Comparison of ENCODE assay signal across 22 cellular contexts in the genomic region with DNA sequence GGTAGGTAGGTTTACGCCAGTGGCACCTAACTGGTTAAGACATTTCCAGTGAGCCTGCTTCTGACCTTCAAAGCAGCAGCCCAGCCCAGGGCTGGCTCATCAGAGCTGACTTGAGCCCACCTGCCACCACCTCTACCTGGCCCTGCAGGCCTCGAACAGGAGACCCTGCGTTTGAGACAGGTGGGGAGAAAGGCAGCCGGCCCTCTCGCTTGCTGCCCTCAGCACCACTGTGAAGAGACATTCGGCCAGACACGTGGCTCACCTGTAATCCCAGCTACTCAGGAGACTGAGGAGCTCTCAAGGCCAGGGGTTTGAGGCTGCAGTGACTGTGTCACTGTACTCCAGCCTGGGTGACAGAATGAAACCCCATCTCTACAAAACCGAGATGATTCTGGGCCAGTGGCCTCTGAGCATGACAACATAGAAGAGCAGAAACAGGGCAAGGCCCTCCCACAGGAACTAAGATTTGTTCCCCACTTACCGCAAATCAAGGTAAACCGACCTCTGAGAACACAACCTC.
DNase-seq lines count a peak whose midpoint lies in the region; ATAC-seq, FAIRE-seq and TF ChIP-seq lines count a peak whose summit lies in the region.
"Had no signal": no experiment of that assay in that cellular context is flagged by ENCODE, and none has a peak within 500 bp of the region (broad histone marks: within the 10 kb centered on the region; RNA-seq: fewer than 3 reads in every experiment).

No MANE protein-coding gene starts in this region.

- no peak for TF ChIP-seq POLR2A in stomach (IDR thresholded peaks at IDR 0.05)

- H3K4me3 ChIP-seq in kidney (ENCODE audit: low read length in 2 of 2) (no peak overlapping the region), stomach (no peak overlapping the region)
- H3K4me3 ChIP-seq: BLaER1, colonic mucosa, esophagus squamous epithelium, K562, pancreas, right atrium auricular region, SJSA1 had no signal

- no peak for DNase-seq in activated naive CD8-positive, alpha-beta T cell treated with anti-CD3 and anti-CD28 coated beads, Interleukin-2, amount 10 ng/mL, durations not matched to agents 7 days and 5 days
- DNase-seq in activated naive CD8-positive, alpha-beta T cell treated with anti-CD3 and anti-CD28 coated beads, Interleukin-2, amount 50 U/mL, for 24 hours, result no peak
- DNase-seq in RWPE1 (ENCODE audit: low spot score), result no peak
- DNase-seq in kidney, result peak; percentile 56
- DNase-seq in stomach, result peak; percentile 16
- DNase-seq in NCI-H187 (lab: John Stamatoyannopoulos, UW), result no peak
- DNase-seq in NCI-H446 (lab: John Stamatoyannopoulos, UW), result no peak
- no peak for DNase-seq in GOT3 (lab: John Stamatoyannopoulos, UW)
- DNase-seq: esophagus squamous epithelium, NCI-H1436 treated with DMSO at 0.1 percent for 48 hours had no signal

- POLR2A ChIA-PET in activated naive CD8-positive, alpha-beta T cell treated with anti-CD3 and anti-CD28 coated beads, Interleukin-2, amount 10 ng/mL, durations not matched to agents 7 days and 5 days (lab: Charles Lee), result no interaction called here
- POLR2A ChIA-PET in RWPE1 (lab: Yijun Ruan, JAX; ENCODE audit: low non-redundant PET), result no interaction called here

- no peak for ATAC-seq in activated naive CD8-positive, alpha-beta T cell treated with anti-CD3 and anti-CD28 coated beads, Interleukin-2, amount 10 ng/mL, durations not matched to agents 7 days and 5 days (ENCODE audit: low read depth)
- ATAC-seq in activated naive CD8-positive, alpha-beta T cell treated with anti-CD3 and anti-CD28 coated beads, Interleukin-2, amount 50 U/mL, for 24 hours, result no peak

- CTCF ChIA-PET in RWPE1 (lab: Yijun Ruan, JAX), result interaction anchor here (2.8 kb wide), 1 partner anchor 95 kb away, joined by 12 read pairs; no protein-coding TSS in a partner anchor

- H3K27me3 ChIP-seq in stomach, result no peaks in the 10 kb centered on the region
- H3K27me3 ChIP-seq: BLaER1, colonic mucosa, esophagus squamous epithelium, pancreas, right atrium auricular region, SJSA1 had no signal

- peaks cover 7% of the 10 kb centered on the region for H3K4me1 Mint-ChIP-seq in activated naive CD8-positive, alpha-beta T cell treated with anti-CD3 and anti-CD28 coated beads, Interleukin-2, amount 10 ng/mL, durations not matched to agents 7 days and 5 days
- H3K4me1 Mint-ChIP-seq in activated naive CD8-positive, alpha-beta T cell treated with anti-CD3 and anti-CD28 coated beads, Interleukin-2, amount 50 U/mL, for 24 hours, result peaks cover 4% of the 10 kb centered on the region

- H3K36me3 ChIP-seq in kidney (ENCODE audit: control insufficient read depth in 1 of 2, insufficient read depth in 2 of 2, low read length in 2 of 2), result peaks cover 11 to 25% of the 10 kb centered on the region in 2 donors
- H3K36me3 ChIP-seq in stomach, result peaks cover 46 to 95% (median 83%) of the 10 kb centered on the region in 4 donors
- H3K36me3 ChIP-seq: colonic mucosa had no signal

- H3K4me1 ChIP-seq in kidney (ENCODE audit: control insufficient read depth in 1 of 2, insufficient read depth in 1 of 2, low read depth in 1 of 2, low read length in 2 of 2), result peaks cover 0 to 5% of the 10 kb centered on the region in 2 donors
- H3K4me1 ChIP-seq in stomach, result peaks cover 7 to 32% (median 19%) of the 10 kb centered on the region in 4 donors
- H3K4me1 ChIP-seq: colonic mucosa, SJSA1 had no signal

- H3K27ac ChIP-seq in RWPE1 (0 out of 2 replicates have a peak overlapping the region, but pooled peaks have one; percentile 2), kidney (ENCODE audit: low read depth in 2 of 2, low read length in 2 of 2) (no peak overlapping the region), stomach (peak overlapping the region in 1 of 5 donors; percentile 58)
- H3K27ac ChIP-seq: colonic mucosa, esophagus squamous epithelium, SJSA1 had no signal

- H3K9me3 ChIP-seq in kidney (ENCODE audit: control insufficient read depth in 1 of 2, low read length in 2 of 2) (no peaks in the 10 kb centered on the region), stomach (no peaks in the 10 kb centered on the region)
- H3K9me3 ChIP-seq: BLaER1, colonic mucosa, esophagus squamous epithelium, pancreas, right atrium auricular region, SJSA1 had no signal

- H3K9me3 Mint-ChIP-seq in activated naive CD8-positive, alpha-beta T cell treated with anti-CD3 and anti-CD28 coated beads, Interleukin-2, amount 10 ng/mL, durations not matched to agents 7 days and 5 days, result no peaks in the 10 kb centered on the region
- H3K9me3 Mint-ChIP-seq in activated naive CD8-positive, alpha-beta T cell treated with anti-CD3 and anti-CD28 coated beads, Interleukin-2, amount 50 U/mL, for 24 hours, result no peaks in the 10 kb centered on the region
- H3K9me3 Mint-ChIP-seq: activated naive CD4-positive, alpha-beta T cell treated with anti-CD3 and anti-CD28 coated beads, Interleukin-2, amount 50 U/mL, for 72 hours; brain; natural killer cell treated with Interleukin-12 subunit alpha and Interleukin-12 subunit beta and Interleukin-15 and Interleukin-18, amount 100 ng/mL, for 72 hours; T-helper 1 cell treated with Interleukin-12 subunit alpha and Interleukin-12 subunit beta and Interleukin-4 antibody, amounts not matched to agents 30 μg/mL and 1 μg/mL, for 36 hours had no signal

- no peak for TF ChIP-seq EP300 in stomach (IDR thresholded peaks at IDR 0.05)

- 70 to 84% (median 76%) methylated on average over 8 to 10 of the region's 10 CpGs for WGBS in stomach, 5 donors

- H3K36me3 Mint-ChIP-seq in activated naive CD8-positive, alpha-beta T cell treated with anti-CD3 and anti-CD28 coated beads, Interleukin-2, amount 10 ng/mL, durations not matched to agents 7 days and 5 days, result peaks cover 4% of the 10 kb centered on the region
- H3K36me3 Mint-ChIP-seq in activated naive CD8-positive, alpha-beta T cell treated with anti-CD3 and anti-CD28 coated beads, Interleukin-2, amount 50 U/mL, for 24 hours (ENCODE audit: low read depth), result peaks cover 14% of the 10 kb centered on the region

- FAIRE-seq in kidney (lab: Jason Lieb, UNC), result no peak
- FAIRE-seq: frontal cortex, pancreas, RCC 7860 had no signal

- intact Hi-C loops in kidney (cut with DNase I) (loop anchor here (10.0 kb wide), 2 partner anchors 100 to 130 kb away; no protein-coding TSS in a partner anchor), stomach (cut with DNase I; ENCODE audit: low total_unique reads) (loop anchor here (5.0 kb wide), 1 partner anchor 92 kb away; no protein-coding TSS in a partner anchor)

- peak overlapping the region; percentile 42 for H3K27ac Mint-ChIP-seq in activated naive CD8-positive, alpha-beta T cell treated with anti-CD3 and anti-CD28 coated beads, Interleukin-2, amount 10 ng/mL, durations not matched to agents 7 days and 5 days
- no peak overlapping the region for H3K27ac Mint-ChIP-seq in activated naive CD8-positive, alpha-beta T cell treated with anti-CD3 and anti-CD28 coated beads, Interleukin-2, amount 50 U/mL, for 24 hours
- H3K27ac Mint-ChIP-seq: T-helper 1 cell treated with Interleukin-12 subunit alpha and Interleukin-12 subunit beta and Interleukin-4 antibody, amounts not matched to agents 30 μg/mL and 1 μg/mL, for 36 hours had no signal

- no peak overlapping the region for H3K9ac ChIP-seq in kidney (ENCODE audit: low read length in 2 of 2)
- H3K9ac ChIP-seq: BLaER1 had no signal

- no peak overlapping the region for H3K4me3 Mint-ChIP-seq in activated naive CD8-positive, alpha-beta T cell treated with anti-CD3 and anti-CD28 coated beads, Interleukin-2, amount 10 ng/mL, durations not matched to agents 7 days and 5 days
- H3K4me3 Mint-ChIP-seq in activated naive CD8-positive, alpha-beta T cell treated with anti-CD3 and anti-CD28 coated beads, Interleukin-2, amount 50 U/mL, for 24 hours, result no peak overlapping the region
- H3K4me3 Mint-ChIP-seq: brain; natural killer cell treated with Interleukin-12 subunit alpha and Interleukin-12 subunit beta and Interleukin-15 and Interleukin-18, amount 100 ng/mL, for 72 hours; T-helper 1 cell treated with Interleukin-12 subunit alpha and Interleukin-12 subunit beta and Interleukin-4 antibody, amounts not matched to agents 30 μg/mL and 1 μg/mL, for 36 hours had no signal

- TF ChIP-seq CTCF in RWPE1 (conservative IDR thresholded peaks at IDR 0.05; ENCODE audit: low read depth), result no peak
- no peak for TF ChIP-seq CTCF in kidney (IDR thresholded peaks at IDR 0.05; ENCODE audit: borderline replicate concordance, extremely low read depth, insufficient read depth)
- TF ChIP-seq CTCF in stomach (IDR thresholded peaks at IDR 0.05), result no peak

- H3K27me3 Mint-ChIP-seq in activated naive CD8-positive, alpha-beta T cell treated with anti-CD3 and anti-CD28 coated beads, Interleukin-2, amount 10 ng/mL, durations not matched to agents 7 days and 5 days, result no peaks in the 10 kb centered on the region
- no peaks in the 10 kb centered on the region for H3K27me3 Mint-ChIP-seq in activated naive CD8-positive, alpha-beta T cell treated with anti-CD3 and anti-CD28 coated beads, Interleukin-2, amount 50 U/mL, for 24 hours
- H3K27me3 Mint-ChIP-seq: brain; natural killer cell treated with Interleukin-12 subunit alpha and Interleukin-12 subunit beta and Interleukin-15 and Interleukin-18, amount 100 ng/mL, for 72 hours had no signal

Comparison
In these comparisons a context has a peak if more than half of its experiments do, and no peak if none do; other contexts are left out.
1. DNase-seq: peak in kidney (single experiment) and stomach (single experiment); none in activated naive CD8-positive, alpha-beta T cell treated with anti-CD3 and anti-CD28 coated beads, Interleukin-2, amount 10 ng/mL, durations not matched to agents 7 days and 5 days (single experiment), activated naive CD8-positive, alpha-beta T cell treated with anti-CD3 and anti-CD28 coated beads, Interleukin-2, amount 50 U/mL, for 24 hours (single experiment), RWPE1 (single experiment), NCI-H187 (0 of 2), NCI-H446 (0 of 2) and GOT3 (single experiment).